In genomic region chr11:64306876-64307622, GRCh38 we compare ENCODE assay signal across 8 cellular contexts. TPM values are rescaled to one million over a fixed set of nuclear protein-coding genes. Genes with fewer than 3 reads are reported as not detected.
DNase-seq lines count a peak whose midpoint lies in the region; ATAC-seq and TF ChIP-seq lines count a peak whose summit lies in the region.
"Had no signal": no experiment of that assay in that cellular context is flagged by ENCODE, and none has a peak within 500 bp of the region (broad histone marks: within the 10 kb centered on the region; RNA-seq: fewer than 3 reads in every experiment).

No MANE protein-coding gene starts in this region.

- H3K36me3 ChIP-seq in HUES48 (ENCODE audit: control insufficient read depth, insufficient read depth, low read length), result peaks cover 9% of the 10 kb centered on the region
- peaks cover 5% of the 10 kb centered on the region; the same call in 1 of the 2 replicates for H3K36me3 ChIP-seq in iPS-20b (ENCODE audit: insufficient read depth, low read depth, low read length)
- H3K36me3 ChIP-seq in brain microvascular endothelial cell (replicated peaks), result no peaks in the 10 kb centered on the region

- peaks cover 8% of the 10 kb centered on the region for H3K36me3 Mint-ChIP-seq in activated T-helper 1 cell treated with anti-CD3 and anti-CD28 coated beads, Interleukin-12 subunit alpha, Interleukin-12 subunit beta, Interleukin-2, Interleukin-4 antibody, amounts not matched to agents 30 ng/mL and 10 ng/mL and 1 ng/mL, durations not matched to agents 14 hours and 24 hours and 36 hours (ENCODE audit: low read depth)
- peaks cover 5% of the 10 kb centered on the region for H3K36me3 Mint-ChIP-seq in stimulated activated memory B cell treated with anti-CD40 and anti-IgM and Interleukin-4, amounts not matched to agents 10 μg/mL and 1 μg/mL and 100 μg/mL, for 72 hours

- in situ Hi-C loops in brain microvascular endothelial cell (cut with HindIII; ENCODE audit: low pct_ligation_motif_present, low sequenced_read_pairs), result no loop called here

- H3K27ac Mint-ChIP-seq in activated T-helper 1 cell treated with anti-CD3 and anti-CD28 coated beads, Interleukin-12 subunit alpha, Interleukin-12 subunit beta, Interleukin-2, Interleukin-4 antibody, amounts not matched to agents 30 ng/mL and 10 ng/mL and 1 ng/mL, durations not matched to agents 14 hours and 24 hours and 36 hours, result no peak overlapping the region
- peak overlapping the region; percentile 99 for H3K27ac Mint-ChIP-seq in stimulated activated memory B cell treated with anti-CD40 and anti-IgM and Interleukin-4, amounts not matched to agents 10 μg/mL and 1 μg/mL and 100 μg/mL, for 72 hours

- H3K4me3 ChIP-seq in HUES48 (ENCODE audit: low read depth, low read length) (peak overlapping the region; percentile 80), iPS-20b (ENCODE audit: low read length) (peak overlapping the region; percentile 92), brain microvascular endothelial cell (ENCODE audit: low read depth, low read length) (no peak overlapping the region)

- H3K9me3 ChIP-seq in HUES48 (ENCODE audit: control insufficient read depth, insufficient read depth, low read length) (no peaks in the 10 kb centered on the region), iPS-20b (ENCODE audit: insufficient read depth, low read depth, low read length) (no peaks in the 10 kb centered on the region)

- H3K27me3 ChIP-seq in HUES48 (ENCODE audit: control insufficient read depth, insufficient read depth, low read length) (no peaks in the 10 kb centered on the region; the same call in 1 of the 2 replicates), iPS-20b (ENCODE audit: insufficient read depth, low read length) (peaks cover 6% of the 10 kb centered on the region; the same call in 1 of the 2 replicates), brain microvascular endothelial cell (replicated peaks) (no peaks in the 10 kb centered on the region)

- no peaks in the 10 kb centered on the region for H3K9me3 Mint-ChIP-seq in activated T-helper 1 cell treated with anti-CD3 and anti-CD28 coated beads, Interleukin-12 subunit alpha, Interleukin-12 subunit beta, Interleukin-2, Interleukin-4 antibody, amounts not matched to agents 30 ng/mL and 10 ng/mL and 1 ng/mL, durations not matched to agents 14 hours and 24 hours and 36 hours
- H3K9me3 Mint-ChIP-seq in stimulated activated memory B cell treated with anti-CD40 and anti-IgM and Interleukin-4, amounts not matched to agents 10 μg/mL and 1 μg/mL and 100 μg/mL, for 72 hours, result no peaks in the 10 kb centered on the region

- peak overlapping the region; percentile 92 for H3K4me3 Mint-ChIP-seq in activated T-helper 1 cell treated with anti-CD3 and anti-CD28 coated beads, Interleukin-12 subunit alpha, Interleukin-12 subunit beta, Interleukin-2, Interleukin-4 antibody, amounts not matched to agents 30 ng/mL and 10 ng/mL and 1 ng/mL, durations not matched to agents 14 hours and 24 hours and 36 hours
- H3K4me3 Mint-ChIP-seq in stimulated activated memory B cell treated with anti-CD40 and anti-IgM and Interleukin-4, amounts not matched to agents 10 μg/mL and 1 μg/mL and 100 μg/mL, for 72 hours, result peak overlapping the region; percentile 99

- H3K27ac ChIP-seq in HUES48 (ENCODE audit: low read depth, low read length), result peak overlapping the region; percentile 92
- H3K27ac ChIP-seq in iPS-20b (ENCODE audit: low read length), result no peak overlapping the region
- no peak overlapping the region for H3K27ac ChIP-seq in brain microvascular endothelial cell

- ATAC-seq in stimulated activated memory B cell treated with anti-CD40 and anti-IgM and Interleukin-4, amounts not matched to agents 10 μg/mL and 1 μg/mL and 100 μg/mL, for 72 hours, result no peak

- TF ChIP-seq CTCF in brain microvascular endothelial cell (IDR thresholded peaks at IDR 0.05; ENCODE audit: low read depth, low read length, missing control alignments), result no peak

- peaks cover 12% of the 10 kb centered on the region for H3K4me1 Mint-ChIP-seq in activated T-helper 1 cell treated with anti-CD3 and anti-CD28 coated beads, Interleukin-12 subunit alpha, Interleukin-12 subunit beta, Interleukin-2, Interleukin-4 antibody, amounts not matched to agents 30 ng/mL and 10 ng/mL and 1 ng/mL, durations not matched to agents 14 hours and 24 hours and 36 hours (ENCODE audit: low read depth)
- H3K4me1 Mint-ChIP-seq in stimulated activated memory B cell treated with anti-CD40 and anti-IgM and Interleukin-4, amounts not matched to agents 10 μg/mL and 1 μg/mL and 100 μg/mL, for 72 hours, result peaks cover 26% of the 10 kb centered on the region

- no peak for DNase-seq in activated T-helper 1 cell treated with anti-CD3 and anti-CD28 coated beads, Interleukin-12 subunit alpha, Interleukin-12 subunit beta, Interleukin-2, Interleukin-4 antibody, amounts not matched to agents 30 ng/mL and 10 ng/mL and 1 ng/mL, durations not matched to agents 14 hours and 24 hours and 36 hours (ENCODE audit: low spot score)
- DNase-seq in brain microvascular endothelial cell (no peak), UCSD-AML1 (lab: John Stamatoyannopoulos, UW; ENCODE audit: unreplicated experiment) (no peak)
- no peak for DNase-seq in stimulated activated CD4-positive, alpha-beta T cell treated with anti-CD3 and anti-CD28 coated beads, Interleukin-1b, Interleukin-23, amount 100 ng/mL, for 48 hours

- H3K9ac ChIP-seq in HUES48 (ENCODE audit: low read depth, low read length), result peak overlapping the region; percentile 61; the same call in 1 of the 2 replicates
- H3K9ac ChIP-seq in iPS-20b (ENCODE audit: low read depth, low read length), result peak overlapping the region; percentile 89; the same call in 1 of the 2 replicates

- intact Hi-C loops in activated T-helper 1 cell treated with anti-CD3 and anti-CD28 coated beads, Interleukin-12 subunit alpha, Interleukin-12 subunit beta, Interleukin-2, Interleukin-4 antibody, amounts not matched to agents 30 ng/mL and 10 ng/mL and 1 ng/mL, durations not matched to agents 14 hours and 24 hours and 36 hours (cut with micrococcal nuclease), result no loop called here

- H3K27me3 Mint-ChIP-seq in activated T-helper 1 cell treated with anti-CD3 and anti-CD28 coated beads, Interleukin-12 subunit alpha, Interleukin-12 subunit beta, Interleukin-2, Interleukin-4 antibody, amounts not matched to agents 30 ng/mL and 10 ng/mL and 1 ng/mL, durations not matched to agents 14 hours and 24 hours and 36 hours (ENCODE audit: insufficient read depth), result peaks cover under 1% of the 10 kb centered on the region
- H3K27me3 Mint-ChIP-seq in stimulated activated memory B cell treated with anti-CD40 and anti-IgM and Interleukin-4, amounts not matched to agents 10 μg/mL and 1 μg/mL and 100 μg/mL, for 72 hours, result no peaks in the 10 kb centered on the region

- peaks cover 11% of the 10 kb centered on the region; the same call in 1 of the 2 replicates for H3K4me1 ChIP-seq in HUES48 (ENCODE audit: control insufficient read depth, insufficient read depth, low read length)
- peaks cover 11% of the 10 kb centered on the region; the same call in 1 of the 2 replicates for H3K4me1 ChIP-seq in iPS-20b (ENCODE audit: insufficient read depth, low read length)

RNA-seq across cellular contexts. Expression of gene ESRRA, which starts 1.7 kb away (rescaled TPM):
- total RNA-seq in activated T-helper 1 cell treated with anti-CD3 and anti-CD28 coated beads, Interleukin-12 subunit alpha, Interleukin-12 subunit beta, Interleukin-2, Interleukin-4 antibody, amounts not matched to agents 30 ng/mL and 10 ng/mL and 1 ng/mL, durations not matched to agents 14 hours and 24 hours and 36 hours, result 64.4 and 67.3 TPM in 2 replicates

RNA-seq across cellular contexts. Expression of gene CATSPERZ, which starts 6.9 kb away (rescaled TPM):
- total RNA-seq in activated T-helper 1 cell treated with anti-CD3 and anti-CD28 coated beads, Interleukin-12 subunit alpha, Interleukin-12 subunit beta, Interleukin-2, Interleukin-4 antibody, amounts not matched to agents 30 ng/mL and 10 ng/mL and 1 ng/mL, durations not matched to agents 14 hours and 24 hours and 36 hours, result 0.47 TPM in 1 of 2 replicates, not detected in the other

RNA-seq across cellular contexts. Expression of gene TRMT112, which starts 10.3 kb away (rescaled TPM):
- total RNA-seq in activated T-helper 1 cell treated with anti-CD3 and anti-CD28 coated beads, Interleukin-12 subunit alpha, Interleukin-12 subunit beta, Interleukin-2, Interleukin-4 antibody, amounts not matched to agents 30 ng/mL and 10 ng/mL and 1 ng/mL, durations not matched to agents 14 hours and 24 hours and 36 hours, result 307 and 312 TPM in 2 replicates

RNA-seq across cellular contexts. Expression of gene PRDX5, which starts 10.9 kb away (rescaled TPM):
- 89.0 and 100 TPM in 2 replicates for total RNA-seq in activated T-helper 1 cell treated with anti-CD3 and anti-CD28 coated beads, Interleukin-12 subunit alpha, Interleukin-12 subunit beta, Interleukin-2, Interleukin-4 antibody, amounts not matched to agents 30 ng/mL and 10 ng/mL and 1 ng/mL, durations not matched to agents 14 hours and 24 hours and 36 hours

RNA-seq across cellular contexts. Expression of gene KCNK4, which starts 15.9 kb away (rescaled TPM):
- 0.16 and 0.29 TPM in 2 replicates for total RNA-seq in activated T-helper 1 cell treated with anti-CD3 and anti-CD28 coated beads, Interleukin-12 subunit alpha, Interleukin-12 subunit beta, Interleukin-2, Interleukin-4 antibody, amounts not matched to agents 30 ng/mL and 10 ng/mL and 1 ng/mL, durations not matched to agents 14 hours and 24 hours and 36 hours
- total RNA-seq: RPMI7951 had no signal
